Comparison of ENCODE assay signal across 21 cellular contexts in genomic region chr5:177980776-177981175, GRCh38. TPM values are rescaled to one million over a fixed set of nuclear protein-coding genes. Genes with fewer than 3 reads are reported as not detected.
DNase-seq lines count a peak whose midpoint lies in the region; ATAC-seq and TF ChIP-seq lines count a peak whose summit lies in the region.
"Had no signal": no experiment of that assay in that cellular context is flagged by ENCODE, and none has a peak within 500 bp of the region (broad histone marks: within the 10 kb centered on the region; RNA-seq: fewer than 3 reads in every experiment).

No MANE protein-coding gene starts in this region.

- H3K36me3 Mint-ChIP-seq in neural crest cell (ENCODE audit: low read depth), result no peaks in the 10 kb centered on the region

- no peak overlapping the region for H3K4me3 ChIP-seq in Peyer's patch
- H3K4me3 ChIP-seq: colonic mucosa, PC-9 had no signal

- no peaks in the 10 kb centered on the region for H3K9me3 ChIP-seq in Peyer's patch
- H3K9me3 ChIP-seq: colonic mucosa had no signal

- no peaks in the 10 kb centered on the region for H3K36me3 ChIP-seq in Peyer's patch
- H3K36me3 ChIP-seq: colonic mucosa had no signal

- TF ChIP-seq CTCF in Peyer's patch (IDR thresholded peaks at IDR 0.05) (no peak), neural crest cell (conservative IDR thresholded peaks at IDR 0.05) (no peak)

- DNase-seq in Daoy (ENCODE audit: low read depth), result peak; percentile 47
- DNase-seq in Peyer's patch, result peak in 2 of 3 donors; percentile 3 to 28
- no peak for DNase-seq in neural crest cell (ENCODE audit: low read depth, low spot score)
- no peak for DNase-seq in amygdala (lab: John Stamatoyannopoulos, UW)
- DNase-seq in DMS153 treated with DMSO at 0.1 percent for 48 hours (lab: John Stamatoyannopoulos, UW; ENCODE audit: unreplicated experiment), result no peak
- DNase-seq in NCI-H446 treated with DMSO at 0.1 percent for 48 hours (lab: John Stamatoyannopoulos, UW), result no peak
- DNase-seq: activated CD4-positive, alpha-beta T cell treated with anti-CD3 and anti-CD28 coated beads, Interleukin-2, amount 50 U/mL, for 4 hours; colonic mucosa; KBM-7; mesenchymal stem cell; NCI-H1048; NCI-H748 treated with DMSO at 0.1 percent for 48 hours; nucleus accumbens; PC-9; stimulated activated CD4-positive, alpha-beta T cell treated with anti-CD3 and anti-CD28 coated beads, Interleukin-4, amount 100 ng/mL, for 24 hours; stimulated activated CD8-positive, alpha-beta memory T cell treated with anti-CD3 and anti-CD28 coated beads, Interleukin-4, amount 100 ng/mL, for 48 hours had no signal

- no peaks in the 10 kb centered on the region for H3K4me1 Mint-ChIP-seq in neural crest cell

- H3K27ac ChIP-seq in Peyer's patch, result no peak overlapping the region
- H3K27ac ChIP-seq: colonic mucosa, PC-9 had no signal

- H3K4me1 ChIP-seq in Peyer's patch, result no peaks in the 10 kb centered on the region
- H3K4me1 ChIP-seq: colonic mucosa had no signal

- H3K4me3 Mint-ChIP-seq in neural crest cell, result no peak overlapping the region

- H3K27ac Mint-ChIP-seq in neural crest cell (ENCODE audit: unreplicated experiment), result peak overlapping the region; percentile 87

- H3K27me3 Mint-ChIP-seq in neural crest cell (ENCODE audit: low read depth), result no peaks in the 10 kb centered on the region

- TF ChIP-seq POLR2A in Peyer's patch (IDR thresholded peaks at IDR 0.05), result no peak

- peak; percentile 88 for ATAC-seq in esophagus mucosa
- no peak for ATAC-seq in SK-N-SH treated with all-trans-retinoic acid at 6 μM for 48 hours

- H3K9me3 Mint-ChIP-seq in neural crest cell, result no peaks in the 10 kb centered on the region

- peaks cover 0 to 9% of the 10 kb centered on the region in 2 donors for H3K27me3 ChIP-seq in Peyer's patch

TF ChIP-seq in SK-N-SH treated with all-trans-retinoic acid at 6 μM for 48 hours, 23 proteins besides CTCF, POLR2A, EP300 and RAD21:
- TF ChIP-seq TOX (CRISPR knock-in tag; IDR thresholded peaks at IDR 0.05; ENCODE audit: borderline replicate concordance), result no peak
- no peak for TF ChIP-seq ARNTL (CRISPR knock-in tag; IDR thresholded peaks at IDR 0.05; ENCODE audit: borderline replicate concordance, low read depth)

RNA-seq across cellular contexts. Expression of gene PROP1, which starts 15.3 kb away (rescaled TPM):
- not detected in 2 replicates for total RNA-seq in Daoy (2014; rRNA removed; shearing (Covaris generic))
- not detected for total RNA-seq in Peyer's patch
- total RNA-seq in esophagus mucosa, result not detected
- not detected in 2 replicates for total RNA-seq in neural crest cell
- total RNA-seq: colonic mucosa, glomerular endothelial cell, PC-9, skeletal muscle tissue, temporal lobe had no signal

Comparison
In these comparisons a context has a peak if more than half of its experiments do, and no peak if none do; other contexts are left out.
1. DNase-seq: peak in Daoy (single experiment) and Peyer's patch (2 of 3); none in neural crest cell (single experiment), amygdala (0 of 56), DMS153 treated with DMSO at 0.1 percent for 48 hours (single experiment) and NCI-H446 treated with DMSO at 0.1 percent for 48 hours (single experiment).